Comparison of ENCODE assay signal across 8 cellular contexts in the genomic region with DNA sequence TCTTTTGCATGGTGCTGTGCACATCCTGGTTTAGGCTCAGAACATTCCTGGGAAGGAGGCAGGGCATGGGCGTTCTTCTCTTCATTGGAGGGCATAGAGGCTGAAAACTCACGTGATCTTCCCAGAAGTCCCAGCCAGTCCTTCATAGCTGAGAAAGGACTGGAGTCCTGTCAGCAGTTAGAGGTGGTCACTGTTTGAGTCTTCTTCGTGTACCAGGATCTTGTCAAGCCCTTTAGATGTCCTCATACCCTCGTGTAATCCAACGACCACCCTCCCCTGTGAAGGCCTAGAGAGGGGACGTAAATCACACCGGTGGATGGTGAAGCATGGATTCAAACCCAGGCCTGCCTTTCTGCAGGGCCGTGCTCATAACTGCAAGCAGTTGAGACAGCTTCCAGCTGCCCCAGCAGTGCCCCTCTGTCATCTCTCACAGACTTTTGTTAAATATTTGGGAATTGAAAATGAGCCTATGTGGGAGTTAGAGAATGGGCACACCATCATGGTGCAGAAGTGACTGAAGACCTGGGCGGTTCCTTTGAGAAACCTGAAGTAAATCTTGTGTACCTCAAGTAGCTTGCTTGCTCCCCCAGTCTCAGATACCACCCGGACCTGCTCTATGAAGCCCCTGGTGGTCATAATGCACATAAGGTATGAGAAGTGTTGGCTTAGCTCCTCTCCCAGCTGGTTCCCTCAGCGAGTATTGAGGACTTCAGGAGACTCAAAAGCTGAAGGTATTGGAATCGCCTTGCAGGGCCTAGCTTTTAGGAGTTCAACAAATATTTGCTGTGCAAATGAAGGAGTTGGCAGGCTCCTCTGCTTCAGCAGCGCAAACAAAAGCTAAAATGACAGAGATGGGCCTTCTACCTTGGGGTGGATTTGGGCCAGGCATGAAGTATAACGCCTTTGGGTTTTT. TPM values are rescaled to one million over a fixed set of nuclear protein-coding genes. Genes with fewer than 3 reads are reported as not detected.
DNase-seq lines count a peak whose midpoint lies in the region; ATAC-seq and TF ChIP-seq lines count a peak whose summit lies in the region.

No MANE protein-coding gene starts in this region.

- ATAC-seq in right lobe of liver = peak; percentile 41 to 61 (median 56)
- peak; percentile 45 for ATAC-seq in stimulated activated memory B cell treated with anti-CD40 and anti-IgM and Interleukin-4, amounts not matched to agents 10 μg/mL and 1 μg/mL and 100 μg/mL, for 72 hours

- peak; percentile 49 for TF ChIP-seq CTCF in astrocyte of the spinal cord (IDR thresholded peaks at IDR 0.05; ENCODE audit: low read depth, low read length)
- peak; percentile 21 to 30 (median 25) for TF ChIP-seq CTCF in right lobe of liver (IDR thresholded peaks at IDR 0.05)
- TF ChIP-seq CTCF in lower leg skin (IDR thresholded peaks at IDR 0.05) = no peak

- H3K36me3 ChIP-seq in right lobe of liver = no peaks in the 10 kb centered on the region

- no peaks in the 10 kb centered on the region for H3K27me3 ChIP-seq in right lobe of liver

- H3K27ac ChIP-seq in right lobe of liver = peak overlapping the region; percentile 88 to 95 (median 89)

- H3K27me3 Mint-ChIP-seq in stimulated activated memory B cell treated with anti-CD40 and anti-IgM and Interleukin-4, amounts not matched to agents 10 μg/mL and 1 μg/mL and 100 μg/mL, for 72 hours = peaks cover 54% of the 10 kb centered on the region

- in situ Hi-C loops in astrocyte of the spinal cord (cut with HindIII; ENCODE audit: low sequenced_read_pairs) = no loop called here

- 23% methylated on average over 9 of the region's 14 CpGs for WGBS in right lobe of liver (ENCODE audit: insufficient coverage, low coverage, low lambda C conversion rate, missing lambda C conversion rate)
- WGBS in lower leg skin, 2 donors = 75 to 76% methylated on average over 14 of the region's 14 CpGs

- no peak overlapping the region for H3K27ac Mint-ChIP-seq in stimulated activated memory B cell treated with anti-CD40 and anti-IgM and Interleukin-4, amounts not matched to agents 10 μg/mL and 1 μg/mL and 100 μg/mL, for 72 hours

- peaks cover 4% of the 10 kb centered on the region for H3K9me3 Mint-ChIP-seq in stimulated activated memory B cell treated with anti-CD40 and anti-IgM and Interleukin-4, amounts not matched to agents 10 μg/mL and 1 μg/mL and 100 μg/mL, for 72 hours

- intact Hi-C loops in right lobe of liver (cut with DNase I) = no loop called here
- intact Hi-C loops in lower leg skin (cut with DNase I; ENCODE audit: low total_unique reads) = no loop called here

- no peaks in the 10 kb centered on the region for H3K36me3 Mint-ChIP-seq in stimulated activated memory B cell treated with anti-CD40 and anti-IgM and Interleukin-4, amounts not matched to agents 10 μg/mL and 1 μg/mL and 100 μg/mL, for 72 hours

- peaks cover 22% of the 10 kb centered on the region for H3K4me1 Mint-ChIP-seq in stimulated activated memory B cell treated with anti-CD40 and anti-IgM and Interleukin-4, amounts not matched to agents 10 μg/mL and 1 μg/mL and 100 μg/mL, for 72 hours

- H3K9me3 ChIP-seq in right lobe of liver = no peaks in the 10 kb centered on the region

- TF ChIP-seq POLR2A in right lobe of liver (IDR thresholded peaks at IDR 0.05) (no peak), lower leg skin (IDR thresholded peaks at IDR 0.05) (no peak)

- peak overlapping the region; percentile 76 for H3K4me3 Mint-ChIP-seq in stimulated activated memory B cell treated with anti-CD40 and anti-IgM and Interleukin-4, amounts not matched to agents 10 μg/mL and 1 μg/mL and 100 μg/mL, for 72 hours

- peak; percentile 18 for DNase-seq in ELF-1 (ENCODE audit: low read depth, low spot score)
- DNase-seq in HT-29 (ENCODE audit: low spot score) = peak; percentile 42
- DNase-seq in SKM-1 (lab: John Stamatoyannopoulos, UW; ENCODE audit: unreplicated experiment) = peak; percentile 48
- DNase-seq in astrocyte of the spinal cord (ENCODE audit: low read depth, low spot score) = peak; percentile 40
- DNase-seq in right lobe of liver = peak; percentile 33 to 80 (median 70)
- no peak for DNase-seq in lower leg skin (ENCODE audit: low spot score in 2 of 2)
- DNase-seq in HK-2 (ENCODE audit: unreplicated experiment) = no peak

- H3K4me3 ChIP-seq in astrocyte of the spinal cord (ENCODE audit: low read depth, low read length) (peak overlapping the region; percentile 60), right lobe of liver (peak overlapping the region; percentile 77 to 92 (median 80)), lower leg skin (ENCODE audit: low read depth, poor library complexity, severe bottlenecking) (no peak overlapping the region)

- peaks cover 0 to 27% (median 9%) of the 10 kb centered on the region in 4 donors for H3K4me1 ChIP-seq in right lobe of liver

RNA-seq across cellular contexts. Expression of a gene that starts 1.4 kb away (rescaled TPM):
- 8.6 and 9.0 TPM in 2 replicates for total RNA-seq in HT-29 (2014; rRNA removed; shearing (Covaris generic))
- total RNA-seq in right lobe of liver = 10 to 100 TPM; 13.3 to 27.1 (median 20.9) TPM
- 10 to 100 TPM; 11.0 to 24.7 (median 15.5) TPM for total RNA-seq in lower leg skin

Comparison
In these comparisons a context has a peak if more than half of its experiments do, and no peak if none do; other contexts are left out.
1. DNase-seq: peak in ELF-1 (single experiment), HT-29 (single experiment), SKM-1 (single experiment), astrocyte of the spinal cord (single experiment) and right lobe of liver (3 of 3); none in lower leg skin (0 of 2) and HK-2 (single experiment).
2. CTCF ChIP-seq: peak in astrocyte of the spinal cord (single experiment) and right lobe of liver (4 of 4); none in lower leg skin (0 of 3).